1 cellular context compared by ENCODE assay signal in the genomic region with DNA sequence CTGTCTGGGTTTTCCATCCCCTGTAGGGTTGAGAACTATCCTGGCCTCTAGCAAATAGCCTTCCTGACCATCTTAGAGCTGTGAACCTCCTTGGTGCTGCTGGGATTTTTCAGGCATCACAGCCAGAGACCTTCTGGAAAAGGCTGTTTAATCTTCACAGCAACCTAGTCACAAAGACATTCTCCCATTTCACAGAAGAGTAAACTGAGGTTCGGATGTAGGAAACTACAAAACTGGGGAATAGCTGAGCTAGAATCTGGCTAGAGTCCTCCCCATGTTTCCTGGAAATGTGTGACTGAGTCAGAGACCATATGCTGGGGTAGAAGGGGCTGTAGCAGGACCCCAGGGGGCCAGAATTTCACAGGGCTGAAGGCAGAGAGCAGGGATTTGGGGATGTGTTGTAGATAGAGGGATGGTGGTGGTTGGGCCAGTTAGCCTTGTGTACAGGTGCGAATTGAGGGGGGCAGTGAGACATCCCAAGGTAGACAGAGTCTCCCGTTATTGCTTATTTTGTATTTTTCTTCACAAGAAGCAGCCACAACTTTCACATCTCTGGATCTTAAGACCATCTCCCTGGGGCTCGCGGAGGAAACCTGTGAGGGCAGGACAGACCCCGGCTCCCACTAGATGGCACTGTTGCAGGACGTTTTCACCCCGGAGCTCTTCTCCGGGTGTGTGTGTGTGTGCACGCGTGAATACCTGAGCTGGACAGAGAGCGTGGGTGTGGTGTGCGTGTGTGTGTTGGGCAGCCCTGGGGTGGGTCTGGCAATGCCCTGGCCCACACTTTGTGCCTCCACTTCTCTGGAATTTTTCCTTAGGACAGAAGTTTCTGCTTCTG.
TF ChIP-seq lines count a peak whose summit lies in the region.

No MANE protein-coding gene starts in this region.

TF ChIP-seq in H1, 55 proteins besides CTCF, POLR2A, EP300 and RAD21:
- TF ChIP-seq FOSL1 (IDR thresholded peaks at IDR 0.05; ENCODE audit: insufficient read depth, low read depth, low read length) (no peak), BACH1 (IDR thresholded peaks at IDR 0.05; ENCODE audit: low read length) (0 out of 2 replicates have a peak, but pooled peaks have one; percentile 43), KDM1A (IDR thresholded peaks at IDR 0.05; ENCODE audit: borderline replicate concordance, low read length) (peak; percentile 91; the same call in 1 of the 2 replicates), CREB1 (IDR thresholded peaks at IDR 0.05) (no peak)
